12 cellular contexts compared by ENCODE assay signal in genomic region chr2:39779926-39780325, GRCh38. TPM values are rescaled to one million over a fixed set of nuclear protein-coding genes. Genes with fewer than 3 reads are reported as not detected.
A peak's percentile ranks its signal among the peaks of the same experiment; 100 is the strongest.
DNase-seq lines count a peak whose midpoint lies in the region; ATAC-seq and TF ChIP-seq lines count a peak whose summit lies in the region.
"Had no signal": no experiment of that assay in that cellular context is flagged by ENCODE, and none has a peak within 500 bp of the region (broad histone marks: within the 10 kb centered on the region; RNA-seq: fewer than 3 reads in every experiment).

No MANE protein-coding gene starts in this region.

- peak overlapping the region; percentile 83 for H3K27ac Mint-ChIP-seq in activated CD4-positive, alpha-beta T cell treated with anti-CD3 and anti-CD28 coated beads for 36 hours
- H3K27ac Mint-ChIP-seq in activated CD4-positive, alpha-beta memory T cell treated with anti-CD3 and anti-CD28 coated beads, Interleukin-2, amount 10 ng/mL, durations not matched to agents 7 days and 5 days, result no peak overlapping the region
- H3K27ac Mint-ChIP-seq in immature natural killer cell, result peak overlapping the region in 5 of 6 donors; percentile 81 to 91 (median 83)

- no peaks in the 10 kb centered on the region for H3K36me3 ChIP-seq in stomach
- H3K36me3 ChIP-seq: ovary had no signal

- H3K4me1 ChIP-seq in stomach, result peaks cover 4 to 49% (median 28%) of the 10 kb centered on the region in 4 donors

- H3K27ac ChIP-seq in stomach, result peak overlapping the region in 4 of 5 donors; percentile 87 to 91 (median 90)

- H3K4me1 Mint-ChIP-seq in activated CD4-positive, alpha-beta T cell treated with anti-CD3 and anti-CD28 coated beads for 36 hours, result peaks cover 61% of the 10 kb centered on the region
- peaks cover 59% of the 10 kb centered on the region for H3K4me1 Mint-ChIP-seq in activated CD4-positive, alpha-beta memory T cell treated with anti-CD3 and anti-CD28 coated beads, Interleukin-2, amount 10 ng/mL, durations not matched to agents 7 days and 5 days
- H3K4me1 Mint-ChIP-seq in immature natural killer cell, result peaks cover 51 to 55% of the 10 kb centered on the region in 2 donors

- H3K4me3 ChIP-seq in stomach, result peak overlapping the region in 3 of 4 donors; percentile 85 to 99 (median 91)

- no peak for DNase-seq in activated CD4-positive, alpha-beta T cell treated with anti-CD3 and anti-CD28 coated beads for 36 hours
- no peak for DNase-seq in activated CD4-positive, alpha-beta T cell treated with anti-CD3 and anti-CD28 coated beads for 1 hour
- no peak for DNase-seq in activated CD4-positive, alpha-beta memory T cell treated with anti-CD3 and anti-CD28 coated beads, Interleukin-2, amount 10 ng/mL, durations not matched to agents 7 days and 5 days
- DNase-seq in immature natural killer cell (no peak), stomach (no peak), amygdala (lab: John Stamatoyannopoulos, UW) (no peak), AG20443 (ENCODE audit: low spot score) (no peak), NCI-H2107 (lab: John Stamatoyannopoulos, UW) (no peak)
- DNase-seq: effector memory CD4-positive, alpha-beta T cell; NCI-H345; SK-N-SH had no signal

- H3K9me3 ChIP-seq in stomach, result no peaks in the 10 kb centered on the region
- H3K9me3 ChIP-seq: ovary, SK-N-SH had no signal

- POLR2A ChIA-PET in activated CD4-positive, alpha-beta T cell treated with anti-CD3 and anti-CD28 coated beads for 36 hours (lab: Charles Lee), result no interaction called here
- POLR2A ChIA-PET in activated CD4-positive, alpha-beta memory T cell treated with anti-CD3 and anti-CD28 coated beads, Interleukin-2, amount 10 ng/mL, durations not matched to agents 7 days and 5 days (lab: Charles Lee), result no interaction called here

- no peak for ATAC-seq in activated CD4-positive, alpha-beta T cell treated with anti-CD3 and anti-CD28 coated beads for 36 hours

- TF ChIP-seq EP300 in stomach (IDR thresholded peaks at IDR 0.05), result no peak

- 88 to 95% (median 92%) methylated on average over 6 of the region's 6 CpGs for WGBS in stomach, 5 donors

- intact Hi-C loops in activated CD4-positive, alpha-beta T cell treated with anti-CD3 and anti-CD28 coated beads for 36 hours (cut with DNase I, micrococcal nuclease), result loop anchor here (1.0 to 10.0 kb wide), 4 partner anchors 268 to 658 kb away; partner anchors contain the start of genes MAP4K3 (in 2 of the 2) and SOS1 (in 1 of the 2)
- intact Hi-C loops in stomach (cut with DNase I; ENCODE audit: low total_unique reads), result no loop called here

- H3K27me3 Mint-ChIP-seq in activated CD4-positive, alpha-beta T cell treated with anti-CD3 and anti-CD28 coated beads for 36 hours, result no peaks in the 10 kb centered on the region
- no peaks in the 10 kb centered on the region for H3K27me3 Mint-ChIP-seq in activated CD4-positive, alpha-beta memory T cell treated with anti-CD3 and anti-CD28 coated beads, Interleukin-2, amount 10 ng/mL, durations not matched to agents 7 days and 5 days
- H3K27me3 Mint-ChIP-seq in immature natural killer cell (ENCODE audit: low read depth in 3 of 3), result peaks cover 0 to 4% (median 0%) of the 10 kb centered on the region in 3 donors

- peaks cover 22% of the 10 kb centered on the region for H3K36me3 Mint-ChIP-seq in activated CD4-positive, alpha-beta T cell treated with anti-CD3 and anti-CD28 coated beads for 36 hours (ENCODE audit: low read depth)
- H3K36me3 Mint-ChIP-seq in activated CD4-positive, alpha-beta memory T cell treated with anti-CD3 and anti-CD28 coated beads, Interleukin-2, amount 10 ng/mL, durations not matched to agents 7 days and 5 days (ENCODE audit: low read depth), result peaks cover 23% of the 10 kb centered on the region
- H3K36me3 Mint-ChIP-seq in immature natural killer cell, result peaks cover 0 to 4% (median 0%) of the 10 kb centered on the region in 3 donors

- CTCF ChIA-PET in activated CD4-positive, alpha-beta T cell treated with anti-CD3 and anti-CD28 coated beads for 36 hours (lab: Charles Lee), result interaction anchor here (0.6 to 1.4 kb wide), 3 partner anchors 8 to 671 kb away, joined by 3 read pairs; no protein-coding TSS in a partner anchor
- CTCF ChIA-PET in activated CD4-positive, alpha-beta memory T cell treated with anti-CD3 and anti-CD28 coated beads, Interleukin-2, amount 10 ng/mL, durations not matched to agents 7 days and 5 days (lab: Charles Lee), result no interaction called here

- H3K4me3 Mint-ChIP-seq in activated CD4-positive, alpha-beta T cell treated with anti-CD3 and anti-CD28 coated beads for 36 hours, result peak overlapping the region; percentile 87
- H3K4me3 Mint-ChIP-seq in activated CD4-positive, alpha-beta memory T cell treated with anti-CD3 and anti-CD28 coated beads, Interleukin-2, amount 10 ng/mL, durations not matched to agents 7 days and 5 days, result peak overlapping the region; percentile 89
- H3K4me3 Mint-ChIP-seq in immature natural killer cell, result peak overlapping the region; percentile 75 to 98 (median 97)

- TF ChIP-seq POLR2A in stomach (IDR thresholded peaks at IDR 0.05), result no peak

- no peak for TF ChIP-seq CTCF in stomach (IDR thresholded peaks at IDR 0.05)

- no peaks in the 10 kb centered on the region for H3K9me3 Mint-ChIP-seq in activated CD4-positive, alpha-beta T cell treated with anti-CD3 and anti-CD28 coated beads for 36 hours (ENCODE audit: low read depth)
- H3K9me3 Mint-ChIP-seq in activated CD4-positive, alpha-beta memory T cell treated with anti-CD3 and anti-CD28 coated beads, Interleukin-2, amount 10 ng/mL, durations not matched to agents 7 days and 5 days, result no peaks in the 10 kb centered on the region
- no peaks in the 10 kb centered on the region for H3K9me3 Mint-ChIP-seq in immature natural killer cell

- no peaks in the 10 kb centered on the region for H3K27me3 ChIP-seq in stomach
- H3K27me3 ChIP-seq: ovary had no signal

RNA-seq across cellular contexts. Expression of gene THUMPD2, which starts 0.9 kb away (rescaled TPM):
- total RNA-seq in activated CD4-positive, alpha-beta T cell treated with anti-CD3 and anti-CD28 coated beads for 36 hours, result 10 to 100 TPM; 15.2 to 18.4 TPM
- 10 to 100 TPM; 12.9 to 13.3 TPM for total RNA-seq in activated CD4-positive, alpha-beta memory T cell treated with anti-CD3 and anti-CD28 coated beads, Interleukin-2, amount 10 ng/mL, durations not matched to agents 7 days and 5 days
- polyA plus RNA-seq in immature natural killer cell (10 to 100 TPM in 1 of 3 donors, 1 to 10 TPM in 2; 4.0 to 15.0 (median 5.1) TPM), stomach (10 to 100 TPM in 1 of 3 donors, 1 to 10 TPM in 2; 5.1 to 12.6 (median 9.3) TPM)
- total RNA-seq in stomach, result 10 to 100 TPM in 3 of 5 donors, 1 to 10 TPM in 2; 4.3 to 30.1 (median 12.9) TPM
